In the genomic region with DNA sequence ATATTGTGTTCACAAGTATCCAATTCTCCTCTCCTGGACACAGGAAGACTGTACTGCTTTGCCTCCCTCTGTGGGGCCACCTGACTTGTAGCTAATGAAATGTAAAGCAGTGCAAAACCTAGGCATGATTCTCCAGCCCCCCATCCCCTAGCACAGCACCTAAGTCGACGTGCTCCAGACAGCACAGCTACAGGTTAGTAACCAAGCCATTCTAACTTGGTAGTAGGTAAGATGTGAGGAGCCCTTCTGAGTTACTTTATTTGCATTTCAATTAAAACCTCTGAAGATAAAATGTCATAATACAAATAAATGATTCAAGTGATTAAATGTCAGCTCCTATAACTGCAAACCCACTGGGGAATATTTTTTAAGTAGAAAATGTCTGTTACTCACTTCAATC, we compare ENCODE assay signal across 1 cellular context.
TF ChIP-seq lines count a peak whose summit lies in the region.

No MANE protein-coding gene starts in this region.

TF ChIP-seq in GM23338, 12 proteins besides CTCF, POLR2A, EP300 and RAD21 (continued from another document):
- TF ChIP-seq ZNF462 (CRISPR knock-in tag; IDR thresholded peaks at IDR 0.05), result no peak
- no peak for TF ChIP-seq ZNF114 (CRISPR knock-in tag; IDR thresholded peaks at IDR 0.05)
- no peak for TF ChIP-seq STAT1 (IDR thresholded peaks at IDR 0.05; ENCODE audit: unreplicated experiment)
- no peak for TF ChIP-seq POLR2AphosphoS5 (IDR thresholded peaks at IDR 0.05; ENCODE audit: low read depth)
- TF ChIP-seq EZH2 (IDR thresholded peaks at IDR 0.05; ENCODE audit: low read depth, unreplicated experiment), result no peak
- TF ChIP-seq JUNB (IDR thresholded peaks at IDR 0.05; ENCODE audit: unreplicated experiment), result no peak
- TF ChIP-seq CREB1 (CRISPR knock-in tag; IDR thresholded peaks at IDR 0.05; ENCODE audit: low read depth), result no peak
TF ChIP-seq in GM23338: peak in this region for 0.
